ENCODE assay signal across 1 cellular context in genomic region chr7:157010588-157011332, GRCh38.
TF ChIP-seq lines count a peak whose summit lies in the region.

TSS of gene MNX1 (minus strand) at chr7:157010663. CDS start at chr7:157010350, 313 bp downstream.

TF ChIP-seq in GM23338, 12 proteins besides CTCF, POLR2A, EP300 and RAD21 (continued from another document):
- TF ChIP-seq REST (IDR thresholded peaks at IDR 0.05; ENCODE audit: unreplicated experiment) (no peak), CREB1 (CRISPR knock-in tag; IDR thresholded peaks at IDR 0.05; ENCODE audit: low read depth) (0 out of 2 replicates have a peak, but pooled peaks have one; percentile 37), ETS1 (IDR thresholded peaks at IDR 0.05) (no peak)
